In genomic region chr22:21078916-21079315, GRCh38 we compare ENCODE assay signal across 35 cellular contexts. TPM values are rescaled to one million over a fixed set of nuclear protein-coding genes. Genes with fewer than 3 reads are reported as not detected.
"Had no signal": no experiment of that assay in that cellular context is flagged by ENCODE, and none has a peak within 500 bp of the region (broad histone marks: within the 10 kb centered on the region; RNA-seq: fewer than 3 reads in every experiment).

No MANE protein-coding gene starts in this region.

- H3K27me3 ChIP-seq: foreskin keratinocyte, left lung, neutrophil, pancreas, right lobe of liver, thyroid gland, vagina had no signal

- H3K9me3 ChIP-seq: esophagus muscularis mucosa, heart right ventricle, left lung, neutrophil, pancreas, right lobe of liver, thyroid gland, vagina had no signal

- H3K36me3 ChIP-seq: esophagus muscularis mucosa, heart right ventricle, left lung, neutrophil, pancreas, right lobe of liver, thyroid gland, vagina had no signal

- H3K4me3 ChIP-seq: dorsolateral prefrontal cortex, esophagus muscularis mucosa, heart right ventricle, left lung, pancreas, right lobe of liver, thyroid gland, vagina had no signal

- H3K27ac ChIP-seq: dorsolateral prefrontal cortex, esophagus muscularis mucosa, foreskin keratinocyte, heart right ventricle, left lung, neutrophil, pancreas, right lobe of liver, thyroid gland, vagina had no signal

- ATAC-seq: foreskin keratinocyte; heart right ventricle; left cardiac atrium; left lung; naive thymus-derived CD8-positive, alpha-beta T cell; pancreas; stimulated activated naive CD8-positive, alpha-beta T cell treated with anti-CD3 and anti-CD28 coated beads, Interleukin-15, amount 100 ng/mL, for 72 hours had no signal

- DNase-seq: effector CD8-positive, alpha-beta T cell; foreskin keratinocyte; glutamatergic neuron; heart right ventricle; hippocampal formation; left cardiac atrium; left lung; mammary epithelial cell; mesendoderm; naive thymus-derived CD8-positive, alpha-beta T cell; nephron progenitor cell; pancreas; right lobe of liver; small intestine; stimulated activated CD4-positive, alpha-beta T cell treated with anti-CD3 and anti-CD28 coated beads, Interleukin-12 subunit alpha, Interleukin-12 subunit beta, amount 100 ng/mL, for 4 hours; stimulated activated CD4-positive, alpha-beta T cell treated with anti-CD3 and anti-CD28 coated beads, Interleukin-1b, Interleukin-23, amount 100 ng/mL, for 48 hours; stimulated activated CD4-positive, alpha-beta T cell treated with anti-CD3 and anti-CD28 coated beads, Interleukin-4, amount 100 ng/mL, for 1 hour; stimulated activated CD8-positive, alpha-beta memory T cell treated with anti-CD3 and anti-CD28 coated beads, Interleukin-4, amount 100 ng/mL, for 48 hours; stimulated activated naive CD4-positive, alpha-beta T cell; stimulated activated naive CD8-positive, alpha-beta T cell treated with anti-CD3 and anti-CD28 coated beads, Interleukin-15, amount 100 ng/mL, for 72 hours; thyroid gland; trophoblast cell had no signal

- H3K4me1 ChIP-seq: esophagus muscularis mucosa, foreskin keratinocyte, heart right ventricle, left lung, pancreas, right lobe of liver, thyroid gland, vagina had no signal

- FAIRE-seq: endothelial cell of umbilical vein, islet of Langerhans, pancreas, small intestine had no signal

RNA-seq across cellular contexts. Expression of gene LRRC74B, which starts 33.2 kb away (rescaled TPM):
- total RNA-seq: endothelial cell of umbilical vein, epithelial cell of proximal tubule, esophagus muscularis mucosa, fibroblast of lung, foreskin keratinocyte, heart right ventricle, kidney epithelial cell, left cardiac atrium, lower leg skin, mammary epithelial cell, omental fat pad, pancreas, right lobe of liver, temporal lobe, thyroid gland, ureter, vagina had no signal
- polyA plus RNA-seq: endothelial cell of umbilical vein; fibroblast of lung; foreskin keratinocyte; heart right ventricle; mammary epithelial cell; naive thymus-derived CD8-positive, alpha-beta T cell had no signal

RNA-seq across cellular contexts. Expression of gene SLC7A4, which starts 46.6 kb away (rescaled TPM):
- total RNA-seq: endothelial cell of umbilical vein had no signal
- polyA plus RNA-seq: endothelial cell of umbilical vein had no signal
